ENCODE assay signal across 36 cellular contexts in genomic region chr5:169721771-169722170, GRCh38.
DNase-seq lines count a peak whose midpoint lies in the region; ATAC-seq, FAIRE-seq and TF ChIP-seq lines count a peak whose summit lies in the region.
"Had no signal": no experiment of that assay in that cellular context is flagged by ENCODE, and none has a peak within 500 bp of the region (broad histone marks: within the 10 kb centered on the region; RNA-seq: fewer than 3 reads in every experiment).

No MANE protein-coding gene starts in this region.

- peaks cover 90% of the 10 kb centered on the region for H3K36me3 Mint-ChIP-seq in activated naive CD4-positive, alpha-beta T cell treated with anti-CD3 and anti-CD28 coated beads, Interleukin-2, amount 10 ng/mL, durations not matched to agents 7 days and 5 days
- H3K36me3 Mint-ChIP-seq in chondrocyte (ENCODE audit: low read depth), result peaks cover 3% of the 10 kb centered on the region
- H3K36me3 Mint-ChIP-seq in type B pancreatic cell, result no peaks in the 10 kb centered on the region

- H3K9ac ChIP-seq in OCI-LY1 (ENCODE audit: low read length), result no peak overlapping the region

- ATAC-seq in left lung (no peak), GM18519 (IDR thresholded peaks at IDR 0.05; ENCODE audit: low FRiP score, unreplicated experiment) (no peak)
- ATAC-seq: activated CD8-positive, alpha-beta memory T cell treated with anti-CD3 and anti-CD28 coated beads, Interleukin-2, amount 10 ng/mL, durations not matched to agents 7 days and 5 days; activated T-cell treated with anti-CD3 and anti-CD28 coated beads, Interleukin-2, amount 50 U/mL, for 72 hours; HCT116; heart right ventricle; left cardiac atrium had no signal

- FAIRE-seq in small intestine (lab: Jason Lieb, UNC), result no peak
- FAIRE-seq: A204.1, endothelial cell of umbilical vein, GM12892 had no signal

- H3K27ac ChIP-seq in OCI-LY1 (ENCODE audit: low read depth, low read length, poor library complexity, severe bottlenecking), result no peak overlapping the region
- H3K27ac ChIP-seq in left lung, result no peak overlapping the region
- no peak overlapping the region for H3K27ac ChIP-seq in small intestine (ENCODE audit: low read depth in 1 of 2, low read length in 1 of 2)
- H3K27ac ChIP-seq: cardiac muscle cell, heart right ventricle, neutrophil, prostate gland, SK-N-MC, upper lobe of left lung, WERI-Rb-1 had no signal

- H3K9me3 Mint-ChIP-seq in activated naive CD4-positive, alpha-beta T cell treated with anti-CD3 and anti-CD28 coated beads, Interleukin-2, amount 10 ng/mL, durations not matched to agents 7 days and 5 days, result no peaks in the 10 kb centered on the region
- H3K9me3 Mint-ChIP-seq in chondrocyte (ENCODE audit: low read depth) (no peaks in the 10 kb centered on the region), type B pancreatic cell (peaks cover 4% of the 10 kb centered on the region)
- H3K9me3 Mint-ChIP-seq: activated naive CD4-positive, alpha-beta T cell treated with anti-CD3 and anti-CD28 coated beads for 36 hours; activated T-cell treated with anti-CD3 and anti-CD28 coated beads, Interleukin-2, amount 50 U/mL, for 72 hours; T-helper 2 cell treated with Interferon-gamma antibody and Interleukin-4, amounts not matched to agents 5 μg/mL and 100 μg/mL, for 36 hours had no signal

- 0 out of 2 replicates have a peak, but pooled peaks cover 3% of the 10 kb centered on the region for H3K79me2 ChIP-seq in OCI-LY1 (ENCODE audit: insufficient read depth, low read length)

- no peak for DNase-seq in activated naive CD4-positive, alpha-beta T cell treated with anti-CD3 and anti-CD28 coated beads, Interleukin-2, amount 10 ng/mL, durations not matched to agents 7 days and 5 days
- no peak for DNase-seq in activated naive CD4-positive, alpha-beta T cell (lab: John Stamatoyannopoulos, UW)
- DNase-seq in chondrocyte (ENCODE audit: low spot score) (no peak), type B pancreatic cell (ENCODE audit: extremely low spot score, unreplicated experiment) (no peak), left lung (no peak), small intestine (no peak)
- DNase-seq: activated CD4-positive, alpha-beta T cell treated with anti-CD3 and anti-CD28 coated beads, Interleukin-2, amount 10 ng/mL, durations not matched to agents 24 days and 14 days; activated CD8-positive, alpha-beta memory T cell treated with anti-CD3 and anti-CD28 coated beads, Interleukin-2, amount 10 ng/mL, durations not matched to agents 7 days and 5 days; activated naive CD4-positive, alpha-beta T cell treated with anti-CD3 and anti-CD28 coated beads for 36 hours; activated T-cell treated with anti-CD3 and anti-CD28 coated beads, Interleukin-2, amount 50 U/mL, for 72 hours; amygdala; DMS53; GF-D8; heart right ventricle; left cardiac atrium; MG63; NCI-H1436 treated with DMSO at 0.1 percent for 48 hours; NCI-H510A; NK-92 treated with Interleukin-12 subunit alpha and Interleukin-12 subunit beta, amount 100 ng/mL, for 24 hours; RPMI8226; upper lobe of left lung; WERI-Rb-1 had no signal

- intact Hi-C loops in left lung (cut with DNase I), result no loop called here

- H3K36me3 ChIP-seq in OCI-LY1 (ENCODE audit: insufficient read depth, low read length), result peaks cover 91% of the 10 kb centered on the region
- peaks cover 0 to 45% of the 10 kb centered on the region in 2 donors for H3K36me3 ChIP-seq in left lung
- H3K36me3 ChIP-seq in small intestine (ENCODE audit: control insufficient read depth in 2 of 2, insufficient read depth in 2 of 2, low read length in 2 of 2), result no peaks in the 10 kb centered on the region
- H3K36me3 ChIP-seq: cardiac muscle cell, MG63, prostate gland, upper lobe of left lung, WERI-Rb-1 had no signal

- no peaks in the 10 kb centered on the region for H3K4me1 Mint-ChIP-seq in activated naive CD4-positive, alpha-beta T cell treated with anti-CD3 and anti-CD28 coated beads, Interleukin-2, amount 10 ng/mL, durations not matched to agents 7 days and 5 days
- H3K4me1 Mint-ChIP-seq in chondrocyte (ENCODE audit: low read depth) (peaks cover 4% of the 10 kb centered on the region), type B pancreatic cell (ENCODE audit: unreplicated experiment) (peaks cover 4% of the 10 kb centered on the region)

- no peak overlapping the region for H2AFZ ChIP-seq in OCI-LY1 (ENCODE audit: low read length)

- H3K27ac Mint-ChIP-seq in activated naive CD4-positive, alpha-beta T cell treated with anti-CD3 and anti-CD28 coated beads, Interleukin-2, amount 10 ng/mL, durations not matched to agents 7 days and 5 days, result peak overlapping the region; percentile 47
- H3K27ac Mint-ChIP-seq in chondrocyte (ENCODE audit: unreplicated experiment) (no peak overlapping the region), type B pancreatic cell (no peak overlapping the region)
- H3K27ac Mint-ChIP-seq: activated CD4-positive, alpha-beta T cell treated with anti-CD3 and anti-CD28 coated beads, Interleukin-2, amount 10 ng/mL, durations not matched to agents 24 days and 14 days; activated CD8-positive, alpha-beta memory T cell treated with anti-CD3 and anti-CD28 coated beads, Interleukin-2, amount 10 ng/mL, durations not matched to agents 7 days and 5 days; activated naive CD4-positive, alpha-beta T cell treated with anti-CD3 and anti-CD28 coated beads for 36 hours; dendritic cell treated with granulocyte-macrophage colony-stimulating factor and Interleukin-4, amounts not matched to agents 40 ng/mL and 50 ng/mL, for 4 days; IgD-negative memory B cell; memory B cell; T-helper 2 cell treated with Interferon-gamma antibody and Interleukin-4, amounts not matched to agents 5 μg/mL and 100 μg/mL, for 36 hours had no signal

- H3K4me1 ChIP-seq in OCI-LY1 (ENCODE audit: insufficient read depth, low read length, severe bottlenecking), result no peaks in the 10 kb centered on the region
- H3K4me1 ChIP-seq in left lung, result peaks cover 0 to 10% of the 10 kb centered on the region in 2 donors
- no peaks in the 10 kb centered on the region for H3K4me1 ChIP-seq in small intestine (ENCODE audit: control insufficient read depth in 2 of 2, insufficient read depth in 1 of 2, low read depth in 1 of 2, low read length in 1 of 2)
- H3K4me1 ChIP-seq: prostate gland had no signal

- no peak overlapping the region for H3K4me3 Mint-ChIP-seq in activated naive CD4-positive, alpha-beta T cell treated with anti-CD3 and anti-CD28 coated beads, Interleukin-2, amount 10 ng/mL, durations not matched to agents 7 days and 5 days
- H3K4me3 Mint-ChIP-seq in chondrocyte (ENCODE audit: unreplicated experiment) (no peak overlapping the region), type B pancreatic cell (no peak overlapping the region)
- H3K4me3 Mint-ChIP-seq: activated CD4-positive, alpha-beta T cell treated with anti-CD3 and anti-CD28 coated beads, Interleukin-2, amount 10 ng/mL, durations not matched to agents 24 days and 14 days; activated CD8-positive, alpha-beta memory T cell treated with anti-CD3 and anti-CD28 coated beads, Interleukin-2, amount 10 ng/mL, durations not matched to agents 7 days and 5 days; activated naive CD4-positive, alpha-beta T cell treated with anti-CD3 and anti-CD28 coated beads for 36 hours; activated T-cell treated with anti-CD3 and anti-CD28 coated beads, Interleukin-2, amount 50 U/mL, for 72 hours; dendritic cell treated with granulocyte-macrophage colony-stimulating factor and Interleukin-4, amounts not matched to agents 40 ng/mL and 50 ng/mL, for 4 days; IgD-negative memory B cell; memory B cell; T-helper 2 cell treated with Interferon-gamma antibody and Interleukin-4, amounts not matched to agents 5 μg/mL and 100 μg/mL, for 36 hours had no signal

- no peak overlapping the region for H3K4me2 ChIP-seq in OCI-LY1 (ENCODE audit: low read length)

- TF ChIP-seq CTCF in OCI-LY1 (IDR thresholded peaks at IDR 0.05; ENCODE audit: low read length), result peak; percentile 25; the same call in 1 of the 2 replicates
- TF ChIP-seq CTCF in chondrocyte (IDR thresholded peaks at IDR 0.05), result peak; percentile 35
- peak; percentile 32 for TF ChIP-seq CTCF in type B pancreatic cell (conservative IDR thresholded peaks at IDR 0.05)
- no peak for TF ChIP-seq CTCF in left lung (IDR thresholded peaks at IDR 0.05)

- no peak overlapping the region for H3K4me3 ChIP-seq in OCI-LY1 (ENCODE audit: low read depth, low read length, poor library complexity, severe bottlenecking)
- H3K4me3 ChIP-seq in left lung, result no peak overlapping the region
- H3K4me3 ChIP-seq in small intestine (ENCODE audit: low read depth in 1 of 2, low read length in 2 of 2), result no peak overlapping the region
- H3K4me3 ChIP-seq: cardiac muscle cell, heart right ventricle, MG63, prostate gland, SK-N-MC, upper lobe of left lung had no signal

- no peaks in the 10 kb centered on the region for H3K27me3 Mint-ChIP-seq in activated naive CD4-positive, alpha-beta T cell treated with anti-CD3 and anti-CD28 coated beads, Interleukin-2, amount 10 ng/mL, durations not matched to agents 7 days and 5 days
- H3K27me3 Mint-ChIP-seq in chondrocyte (ENCODE audit: low read depth) (no peaks in the 10 kb centered on the region), type B pancreatic cell (peaks cover 33% of the 10 kb centered on the region)
- H3K27me3 Mint-ChIP-seq: activated CD4-positive, alpha-beta T cell treated with anti-CD3 and anti-CD28 coated beads, Interleukin-2, amount 10 ng/mL, durations not matched to agents 24 days and 14 days; activated CD8-positive, alpha-beta memory T cell treated with anti-CD3 and anti-CD28 coated beads, Interleukin-2, amount 10 ng/mL, durations not matched to agents 7 days and 5 days; dendritic cell treated with granulocyte-macrophage colony-stimulating factor and Interleukin-4, amounts not matched to agents 40 ng/mL and 50 ng/mL, for 4 days; IgD-negative memory B cell; memory B cell had no signal

- H4K20me1 ChIP-seq in OCI-LY1 (ENCODE audit: insufficient read depth, low read length), result no peaks in the 10 kb centered on the region

- CTCF ChIA-PET in activated naive CD4-positive, alpha-beta T cell treated with anti-CD3 and anti-CD28 coated beads, Interleukin-2, amount 10 ng/mL, durations not matched to agents 7 days and 5 days (lab: Charles Lee), result interaction anchor here (0.8 to 1.8 kb wide), 4 partner anchors 9 to 20 kb away, joined by 3 to 4 read pairs (median 4); no protein-coding TSS in a partner anchor

- H3F3A ChIP-seq in OCI-LY1 (ENCODE audit: insufficient read depth, low read length), result no peaks in the 10 kb centered on the region

- H3K9me2 ChIP-seq in OCI-LY1 (ENCODE audit: low read depth, low read length), result no peaks in the 10 kb centered on the region

- H3K9me3 ChIP-seq in OCI-LY1 (ENCODE audit: low read length) (no peaks in the 10 kb centered on the region), left lung (no peaks in the 10 kb centered on the region), small intestine (ENCODE audit: control insufficient read depth, low read depth) (no peaks in the 10 kb centered on the region)
- H3K9me3 ChIP-seq: neutrophil, prostate gland, upper lobe of left lung had no signal

- H3K27me3 ChIP-seq in OCI-LY1 (ENCODE audit: insufficient read depth, low read length) (no peaks in the 10 kb centered on the region), left lung (no peaks in the 10 kb centered on the region), small intestine (ENCODE audit: control insufficient read depth in 2 of 2, insufficient read depth in 2 of 2, low read length in 2 of 2) (no peaks in the 10 kb centered on the region)
- H3K27me3 ChIP-seq: cardiac muscle cell, MG63, neutrophil, upper lobe of left lung had no signal

- 93 to 100% (median 98%) methylated on average over 2 of the region's 2 CpGs for WGBS in small intestine, 3 donors

Comparison
In these comparisons a context has a peak if more than half of its experiments do, and no peak if none do; other contexts are left out.
1. CTCF ChIP-seq: peak in OCI-LY1 (single experiment), chondrocyte (single experiment) and type B pancreatic cell (single experiment); none in left lung (0 of 2).